Comparison of ENCODE assay signal across 12 cellular contexts in genomic region chr4:154073107-154073817, GRCh38.
DNase-seq lines count a peak whose midpoint lies in the region; ATAC-seq and TF ChIP-seq lines count a peak whose summit lies in the region.
"Had no signal": no experiment of that assay in that cellular context is flagged by ENCODE, and none has a peak within 500 bp of the region (broad histone marks: within the 10 kb centered on the region; RNA-seq: fewer than 3 reads in every experiment).

No MANE protein-coding gene starts in this region.

- peak; percentile 83 to 86 for ATAC-seq in activated T-cell treated with anti-CD3 and anti-CD28 coated beads, Interleukin-2, amount 50 U/mL, for 4 hours
- ATAC-seq in HG03565 (IDR thresholded peaks at IDR 0.05; ENCODE audit: unreplicated experiment) (peak; percentile 57), HG03175 (IDR thresholded peaks at IDR 0.05; ENCODE audit: unreplicated experiment) (no peak)
- ATAC-seq in stimulated activated naive CD8-positive, alpha-beta T cell treated with anti-CD3 and anti-CD28 coated beads, Interleukin-15, amount 100 ng/mL, for 72 hours = peak; percentile 91
- ATAC-seq: heart left ventricle had no signal

- TF ChIP-seq CTCF in chondrocyte (IDR thresholded peaks at IDR 0.05) (no peak), endothelial cell (IDR thresholded peaks at IDR 0.05; ENCODE audit: unreplicated experiment) (no peak)

- H3K4me3 Mint-ChIP-seq in activated T-cell treated with anti-CD3 and anti-CD28 coated beads, Interleukin-2, amount 50 U/mL, for 4 hours = no peak overlapping the region
- H3K4me3 Mint-ChIP-seq in chondrocyte (ENCODE audit: unreplicated experiment) (no peak overlapping the region), endothelial cell (ENCODE audit: unreplicated experiment) (no peak overlapping the region)
- H3K4me3 Mint-ChIP-seq in stimulated activated naive CD8-positive, alpha-beta T cell treated with anti-CD3 and anti-CD28 coated beads, Interleukin-15, amount 100 ng/mL, for 72 hours = no peak overlapping the region
- H3K4me3 Mint-ChIP-seq: activated naive CD8-positive, alpha-beta T cell treated with anti-CD3 and anti-CD28 coated beads, Interleukin-2, amount 10 ng/mL, durations not matched to agents 7 days and 5 days; nephron had no signal

- peaks cover 6% of the 10 kb centered on the region for H3K27me3 Mint-ChIP-seq in activated T-cell treated with anti-CD3 and anti-CD28 coated beads, Interleukin-2, amount 50 U/mL, for 4 hours (ENCODE audit: low read depth)
- H3K27me3 Mint-ChIP-seq in chondrocyte (ENCODE audit: low read depth) (no peaks in the 10 kb centered on the region), endothelial cell (ENCODE audit: unreplicated experiment) (peaks cover 2% of the 10 kb centered on the region)
- peaks cover 8% of the 10 kb centered on the region for H3K27me3 Mint-ChIP-seq in stimulated activated naive CD8-positive, alpha-beta T cell treated with anti-CD3 and anti-CD28 coated beads, Interleukin-15, amount 100 ng/mL, for 72 hours

- no peaks in the 10 kb centered on the region for H3K4me1 Mint-ChIP-seq in activated T-cell treated with anti-CD3 and anti-CD28 coated beads, Interleukin-2, amount 50 U/mL, for 4 hours (ENCODE audit: low read depth)
- peaks cover 28% of the 10 kb centered on the region for H3K4me1 Mint-ChIP-seq in chondrocyte (ENCODE audit: low read depth)
- peaks cover 10% of the 10 kb centered on the region for H3K4me1 Mint-ChIP-seq in stimulated activated naive CD8-positive, alpha-beta T cell treated with anti-CD3 and anti-CD28 coated beads, Interleukin-15, amount 100 ng/mL, for 72 hours
- no peaks in the 10 kb centered on the region for H3K4me1 Mint-ChIP-seq in endothelial cell (ENCODE audit: unreplicated experiment)
- H3K4me1 Mint-ChIP-seq: activated naive CD8-positive, alpha-beta T cell treated with anti-CD3 and anti-CD28 coated beads, Interleukin-2, amount 10 ng/mL, durations not matched to agents 7 days and 5 days; nephron had no signal

- H3K9me3 Mint-ChIP-seq in activated T-cell treated with anti-CD3 and anti-CD28 coated beads, Interleukin-2, amount 50 U/mL, for 4 hours = no peaks in the 10 kb centered on the region
- H3K9me3 Mint-ChIP-seq in chondrocyte (ENCODE audit: low read depth) (peaks cover 9% of the 10 kb centered on the region), endothelial cell (ENCODE audit: unreplicated experiment) (no peaks in the 10 kb centered on the region)
- peaks cover 10 to 15% of the 10 kb centered on the region in 2 donors for H3K9me3 Mint-ChIP-seq in stimulated activated naive CD8-positive, alpha-beta T cell treated with anti-CD3 and anti-CD28 coated beads, Interleukin-15, amount 100 ng/mL, for 72 hours
- H3K9me3 Mint-ChIP-seq: activated naive CD8-positive, alpha-beta T cell treated with anti-CD3 and anti-CD28 coated beads, Interleukin-2, amount 10 ng/mL, durations not matched to agents 7 days and 5 days had no signal

- H3K27ac Mint-ChIP-seq in chondrocyte (ENCODE audit: unreplicated experiment) (peak overlapping the region; percentile 94), endothelial cell (ENCODE audit: unreplicated experiment) (no peak overlapping the region)
- peak overlapping the region in 1 of 2 donors; percentile 80 for H3K27ac Mint-ChIP-seq in stimulated activated naive CD8-positive, alpha-beta T cell treated with anti-CD3 and anti-CD28 coated beads, Interleukin-15, amount 100 ng/mL, for 72 hours
- H3K27ac Mint-ChIP-seq: activated naive CD8-positive, alpha-beta T cell treated with anti-CD3 and anti-CD28 coated beads, Interleukin-2, amount 10 ng/mL, durations not matched to agents 7 days and 5 days; nephron had no signal

- no peak for DNase-seq in activated T-cell treated with anti-CD3 and anti-CD28 coated beads, Interleukin-2, amount 50 U/mL, for 4 hours
- DNase-seq in activated T-cell treated with anti-CD3 and anti-CD28 coated beads, Interleukin-2, amount 50 U/mL, for 1 hour = no peak
- DNase-seq in chondrocyte (ENCODE audit: low spot score) (no peak), endothelial cell (ENCODE audit: low spot score) (no peak)
- no peak for DNase-seq in stimulated activated naive CD8-positive, alpha-beta T cell treated with anti-CD3 and anti-CD28 coated beads, Interleukin-15, amount 100 ng/mL, for 72 hours
- no peak for DNase-seq in activated effector memory CD4-positive, alpha-beta T cell treated with Interleukin-2 at 50 U/mL for 16 hours
- DNase-seq: activated naive CD8-positive, alpha-beta T cell treated with anti-CD3 and anti-CD28 coated beads, Interleukin-2, amount 10 ng/mL, durations not matched to agents 7 days and 5 days; AML-193; heart left ventricle had no signal

- no peaks in the 10 kb centered on the region for H3K36me3 Mint-ChIP-seq in activated T-cell treated with anti-CD3 and anti-CD28 coated beads, Interleukin-2, amount 50 U/mL, for 4 hours (ENCODE audit: insufficient read depth)
- H3K36me3 Mint-ChIP-seq in chondrocyte (ENCODE audit: low read depth) (peaks cover 12% of the 10 kb centered on the region), endothelial cell (ENCODE audit: low read depth, unreplicated experiment) (no peaks in the 10 kb centered on the region)
- H3K36me3 Mint-ChIP-seq: activated naive CD8-positive, alpha-beta T cell treated with anti-CD3 and anti-CD28 coated beads, Interleukin-2, amount 10 ng/mL, durations not matched to agents 7 days and 5 days had no signal
